Comparison of ENCODE assay signal across 24 cellular contexts in genomic region chr11:46706886-46707285, GRCh38. TPM values are rescaled to one million over a fixed set of nuclear protein-coding genes. Genes with fewer than 3 reads are reported as not detected.
A peak's percentile ranks its signal among the peaks of the same experiment; 100 is the strongest.
DNase-seq lines count a peak whose midpoint lies in the region; ATAC-seq, FAIRE-seq and TF ChIP-seq lines count a peak whose summit lies in the region.
"Had no signal": no experiment of that assay in that cellular context is flagged by ENCODE, and none has a peak within 500 bp of the region (broad histone marks: within the 10 kb centered on the region; RNA-seq: fewer than 3 reads in every experiment).

No MANE protein-coding gene starts in this region.

- ATAC-seq in GM12878 (no peak), GM21528 (IDR thresholded peaks at IDR 0.05; ENCODE audit: low FRiP score, unreplicated experiment) (no peak), foreskin keratinocyte (no peak)
- ATAC-seq: GM23338 had no signal

- H3K4me3 ChIP-seq in GM12878 = no peak overlapping the region
- H3K4me3 ChIP-seq in neuronal stem cell (ENCODE audit: low read length in 2 of 2) = no peak overlapping the region
- H3K4me3 ChIP-seq: GM23338 had no signal

- no peak overlapping the region for H3K18ac ChIP-seq in neuronal stem cell (ENCODE audit: low read length)

- intact Hi-C loops in GM12878 (cut with micrococcal nuclease; ENCODE audit: unreplicated experiment) = no loop called here

- H3K27me3 ChIP-seq in GM12878 (replicated peaks in 1 of 2; ENCODE audit: control insufficient read depth in 2 of 2, insufficient read depth in 2 of 2, low read length in 1 of 2) = no peaks in the 10 kb centered on the region
- no peaks in the 10 kb centered on the region for H3K27me3 ChIP-seq in neuronal stem cell (ENCODE audit: control insufficient read depth in 3 of 3, insufficient read depth in 3 of 3, low read depth in 1 of 3, low read length in 3 of 3)
- no peaks in the 10 kb centered on the region for H3K27me3 ChIP-seq in foreskin keratinocyte

- SMC1A ChIA-PET in GM12878 (lab: Charles Lee; ENCODE audit: uncharacterized antibody, unreplicated experiment) = no interaction called here

- H3K4me1 ChIP-seq in GM12878 (ENCODE audit: control insufficient read depth, insufficient read depth, low read length) (peaks cover 4% of the 10 kb centered on the region), neuronal stem cell (ENCODE audit: control insufficient read depth in 2 of 2, insufficient read depth in 1 of 2, low read depth in 1 of 2, low read length in 2 of 2) (peaks cover 0 to under 1% of the 10 kb centered on the region in 2 donors), foreskin keratinocyte (no peaks in the 10 kb centered on the region)

- H3K23ac ChIP-seq in neuronal stem cell (ENCODE audit: low read depth, low read length, poor library complexity) = no peak overlapping the region

- CTCF ChIA-PET in GM12878 (lab: Yijun Ruan, JAX) = no interaction called here

- H3K27ac ChIP-seq in GM12878 (ENCODE audit: control insufficient read depth, insufficient read depth) (no peak overlapping the region), neuronal stem cell (replicated peaks; ENCODE audit: low read length) (no peak overlapping the region), foreskin keratinocyte (no peak overlapping the region)
- H3K27ac ChIP-seq: C4-2B, HL-60 had no signal

- no peak for DNase-seq in GM12891 (ENCODE audit: insufficient read length, low spot score)
- no peak for DNase-seq in GM12878 (ENCODE audit: low read depth, low spot score)
- DNase-seq in neuronal stem cell (ENCODE audit: low spot score) = no peak
- DNase-seq in OCI-M1 (lab: John Stamatoyannopoulos, UW) = no peak
- DNase-seq in foreskin keratinocyte = no peak
- DNase-seq in EL = no peak
- DNase-seq: ACHN; AML-193; CD4-positive, alpha-beta memory T cell; DMS153; DMS79; GF-D8; HCEC 1CT; HFFc6 had no signal

- H2AFZ ChIP-seq in GM12878 (ENCODE audit: control insufficient read depth, low read depth, low read length) (no peak overlapping the region), neuronal stem cell (ENCODE audit: low read length) (no peak overlapping the region)
- H2AFZ ChIP-seq: GM23338 had no signal

- H4K20me1 ChIP-seq in GM12878 (ENCODE audit: control insufficient read depth, insufficient read depth) = no peaks in the 10 kb centered on the region; the same call in 1 of the 2 replicates

- FAIRE-seq in GM12891 (lab: Jason Lieb, UNC) = no peak
- FAIRE-seq in GM12878 (lab: Jason Lieb, UNC) = no peak
- FAIRE-seq: A204.1, GM19239, H54 had no signal

- no peak overlapping the region for H2AK5ac ChIP-seq in neuronal stem cell (ENCODE audit: low read depth, low read length)

- no peak for TF ChIP-seq EP300 in GM12878 (IDR thresholded peaks at IDR 0.05; ENCODE audit: borderline replicate concordance in 1 of 2, control insufficient read depth in 1 of 2, low read depth in 2 of 2, low read length in 2 of 2)

- TF ChIP-seq POLR2A in GM12891 (IDR thresholded peaks at IDR 0.05; ENCODE audit: low read depth, low read length) = no peak
- peak; percentile 43; the same call in 1 of the 2 replicates for TF ChIP-seq POLR2A in GM12878 (IDR thresholded peaks at IDR 0.05; ENCODE audit: low read depth, low read length)

- no peak overlapping the region for H3K4ac ChIP-seq in neuronal stem cell (ENCODE audit: low read length)

- BruUV-seq in GM12878 (replicated peaks; lab: Mats Ljungman, UMichigan) = no TSS peak

- no peak overlapping the region for H2BK12ac ChIP-seq in neuronal stem cell (ENCODE audit: low read length)

- no peaks in the 10 kb centered on the region for H3K79me1 ChIP-seq in neuronal stem cell (ENCODE audit: low read depth, low read length)

- H3K9ac ChIP-seq in GM12878 (ENCODE audit: control insufficient read depth, insufficient read depth, low read length) (no peak overlapping the region), neuronal stem cell (ENCODE audit: low read depth, low read length, poor library complexity) (peak overlapping the region; percentile 57)

- POLR2A ChIA-PET in GM12878 (lab: Charles Lee) = no interaction called here

- 97% methylated on average over 7 of the region's 7 CpGs for WGBS in GM12878 (ENCODE audit: insufficient coverage, insufficient replicate concordance, low lambda C conversion rate, missing lambda C conversion rate)
- no CpG with 5 or more reads among the region's 7 CpGs for WGBS in neuronal stem cell (ENCODE audit: extremely low coverage in 2 of 2, insufficient read length in 2 of 2, insufficient replicate concordance in 1 of 2), 2 donors

- no peak overlapping the region for H2BK5ac ChIP-seq in neuronal stem cell (ENCODE audit: low read length)

- H3K9me3 ChIP-seq in GM12878 (replicated peaks; ENCODE audit: control insufficient read depth, insufficient read depth, low read length) (no peaks in the 10 kb centered on the region), neuronal stem cell (replicated peaks in 1 of 2; ENCODE audit: control insufficient read depth in 2 of 2, insufficient read depth in 1 of 2, low read depth in 1 of 2, low read length in 2 of 2) (no peaks in the 10 kb centered on the region)

- TF ChIP-seq RAD21 in GM12878 (IDR thresholded peaks at IDR 0.05; ENCODE audit: insufficient read depth, low read depth, low read length) = no peak

- RAD21 ChIA-PET in GM12878 (lab: Charles Lee; ENCODE audit: unreplicated experiment) = no interaction called here

- peaks cover 7% of the 10 kb centered on the region for H3K79me2 ChIP-seq in GM12878 (ENCODE audit: control insufficient read depth, insufficient read depth, low read length)

- no peak overlapping the region for H3K4me2 ChIP-seq in GM12878 (ENCODE audit: control insufficient read depth, insufficient read depth)
- no peak overlapping the region for H3K4me2 ChIP-seq in neuronal stem cell (ENCODE audit: insufficient read depth, low read length, poor library complexity, severe bottlenecking)
- H3K4me2 ChIP-seq: GM23338 had no signal

- H3K36me3 ChIP-seq in GM12878 (ENCODE audit: control insufficient read depth in 2 of 2, insufficient read depth in 2 of 2, low read length in 1 of 2) (peaks cover 17 to 20% of the 10 kb centered on the region in 2 experiments; a peak in 3 of 4 replicates), neuronal stem cell (replicated peaks in 1 of 2; ENCODE audit: control insufficient read depth in 2 of 2, insufficient read depth in 2 of 2, low read length in 2 of 2) (peaks cover 34 to 55% of the 10 kb centered on the region in 2 donors)

- H2BK120ac ChIP-seq in neuronal stem cell (ENCODE audit: low read depth, low read length) = no peak overlapping the region

- TF ChIP-seq CTCF in GM12878 (IDR thresholded peaks at IDR 0.05 in 2 of 3, conservative IDR thresholded peaks at IDR 0.05 in 1 of 3; ENCODE audit: control insufficient read depth in 2 of 3, extremely low read depth in 1 of 3, insufficient read depth in 1 of 3, low read depth in 3 of 3, low read length in 3 of 3) (no peak), foreskin keratinocyte (conservative IDR thresholded peaks at IDR 0.05) (no peak)

- H4K8ac ChIP-seq in neuronal stem cell (ENCODE audit: low read depth, low read length) = no peak overlapping the region

- H3K14ac ChIP-seq in neuronal stem cell (ENCODE audit: low read length) = no peak overlapping the region

- no peak overlapping the region for H2BK15ac ChIP-seq in neuronal stem cell (ENCODE audit: low read length)

- no peak overlapping the region for H4K91ac ChIP-seq in neuronal stem cell (ENCODE audit: low read depth, low read length, poor library complexity)

- in situ Hi-C loops in GM12878 (cut with MboI) = no loop called here

RNA-seq across cellular contexts. Expression of gene ZNF408, which starts 6.1 kb away (rescaled TPM):
- 7.8 TPM for polyA plus RNA-seq in GM12891 (2012; ENCODE audit: low read depth, missing spikeins)
- 21.4 TPM for polyA plus RNA-seq in PFSK-1 (2012; ENCODE audit: insufficient read length, low read depth)
- 26.9 and 27.5 TPM in 2 replicates for total RNA-seq in GM12878 (2013; cell fraction: nucleolus; rRNA removed)
- 7.9 and 8.4 TPM in 2 replicates for total RNA-seq in GM12878 (2014; rRNA removed)
- total RNA-seq in GM12878 (2014; rRNA removed; fragmentation: Illumina TruSeq; extraction: Trizol) = 5.9 and 6.3 TPM in 2 replicates
- total RNA-seq in GM12878 (2021) = 11.3 and 12.1 TPM in 2 replicates
- polyA plus RNA-seq in GM12878 (2011; ENCODE audit: low read depth) = 6.4 TPM
- 3.1 and 5.9 TPM in 2 replicates for polyA plus RNA-seq in GM12878 (2011; rRNA removed)
- polyA plus RNA-seq in GM12878 (2011; cell fraction: cytosol; rRNA removed) = 7.2 and 7.8 TPM in 2 replicates
- 18.9 and 20.2 TPM in 2 replicates for polyA plus RNA-seq in GM12878 (2011; cell fraction: nucleus; rRNA removed)
- polyA plus RNA-seq in GM12878 (2012) = 8.8 and 9.4 TPM in 2 replicates
- 1.4 and 4.3 TPM in 2 replicates for polyA plus RNA-seq in GM12878 (2014; fragmentation: Illumina TruSeq; extraction: Trizol)
- under 1 TPM; 0.19 to 0.35 TPM for polyA plus RNA-seq in GM12878 (2014; fragmentation: Nextera tagmentation; extraction: Ambion mirVana)
- 8.0 and 8.8 TPM in 2 replicates for polyA plus RNA-seq in GM12878 (2014; rRNA removed)
- 10 to 100 TPM in 1 of 2 experiments, 1 to 10 TPM in 1; 9.2 to 10.3 TPM for polyA plus RNA-seq in GM12878 (2016; fragmentation: Nextera tagmentation; extraction: Ambion mirVana)
- 5.9 and 9.5 TPM in 2 replicates for polyA minus RNA-seq in GM12878 (2011; rRNA and poly(A)+ RNA removed)
- 4.1 and 7.4 TPM in 2 replicates for polyA minus RNA-seq in GM12878 (2011; cell fraction: cytosol; rRNA and poly(A)+ RNA removed)
- 11.6 and 21.4 TPM in 2 replicates for polyA minus RNA-seq in GM12878 (2011; cell fraction: nucleus; rRNA and poly(A)+ RNA removed)
- 4.8 TPM for polyA plus RNA-seq in neuronal stem cell (2013, experiment 1 of 2)
- polyA plus RNA-seq in neuronal stem cell (2013, experiment 2 of 2) = 5.0 TPM
- 9.5 and 10.0 TPM in 2 replicates for total RNA-seq in foreskin keratinocyte
- 9.5 and 10.9 TPM in 2 replicates for polyA plus RNA-seq in foreskin keratinocyte

RNA-seq across cellular contexts. Expression of gene ARHGAP1, which starts 6.5 kb away (rescaled TPM):
- 18.2 TPM for polyA plus RNA-seq in GM12891 (2012; ENCODE audit: low read depth, missing spikeins)
- 17.6 TPM for polyA plus RNA-seq in PFSK-1 (2012; ENCODE audit: insufficient read length, low read depth)
- 47.7 and 48.5 TPM in 2 replicates for total RNA-seq in GM12878 (2013; cell fraction: nucleolus; rRNA removed)
- total RNA-seq in GM12878 (2014; rRNA removed) (15.2 and 18.2 TPM in 2 replicates), GM12878 (2014; rRNA removed; fragmentation: Illumina TruSeq; extraction: Trizol) (11.4 and 13.8 TPM in 2 replicates), GM12878 (2021) (43.4 and 45.5 TPM in 2 replicates), foreskin keratinocyte (53.5 and 55.5 TPM in 2 replicates)
- 20.2 TPM for polyA plus RNA-seq in GM12878 (2011; ENCODE audit: low read depth)
- polyA plus RNA-seq in GM12878 (2011; rRNA removed) (5.8 and 17.6 TPM in 2 replicates), GM12878 (2014; fragmentation: Illumina TruSeq; extraction: Trizol) (17.1 and 32.2 TPM in 2 replicates), GM12878 (2014; fragmentation: Nextera tagmentation; extraction: Ambion mirVana) (1 to 10 TPM; 4.3 to 9.4 TPM), GM12878 (2014; rRNA removed) (28.1 and 32.7 TPM in 2 replicates), GM12878 (2016; fragmentation: Nextera tagmentation; extraction: Ambion mirVana) (10 to 100 TPM; 32.6 to 36.6 TPM), foreskin keratinocyte (42.3 and 43.4 TPM in 2 replicates)
- polyA plus RNA-seq in GM12878 (2011; cell fraction: cytosol; rRNA removed) = 17.9 and 20.7 TPM in 2 replicates
- 17.5 and 25.1 TPM in 2 replicates for polyA plus RNA-seq in GM12878 (2011; cell fraction: nucleus; rRNA removed)
- polyA plus RNA-seq in GM12878 (2012) = 28.2 and 31.4 TPM in 2 replicates
- 36.6 and 45.1 TPM in 2 replicates for polyA minus RNA-seq in GM12878 (2011; rRNA and poly(A)+ RNA removed)
- 20.8 and 25.3 TPM in 2 replicates for polyA minus RNA-seq in GM12878 (2011; cell fraction: cytosol; rRNA and poly(A)+ RNA removed)
- 13.4 and 22.6 TPM in 2 replicates for polyA minus RNA-seq in GM12878 (2011; cell fraction: nucleus; rRNA and poly(A)+ RNA removed)
- polyA plus RNA-seq in neuronal stem cell (2013, experiment 1 of 2) = 14.9 TPM
- polyA plus RNA-seq in neuronal stem cell (2013, experiment 2 of 2) = 16.1 TPM

RNA-seq across cellular contexts. Expression of gene F2, which starts 12.1 kb away (rescaled TPM):
- polyA plus RNA-seq in GM12891 (2012; ENCODE audit: low read depth, missing spikeins) = not detected
- not detected for polyA plus RNA-seq in PFSK-1 (2012; ENCODE audit: insufficient read length, low read depth)
- 0.46 TPM in 1 of 2 replicates, not detected in the other for total RNA-seq in GM12878 (2013; cell fraction: nucleolus; rRNA removed)
- total RNA-seq in GM12878 (2014; rRNA removed) (0.23 TPM in 1 of 2 replicates, not detected in the other), GM12878 (2014; rRNA removed; fragmentation: Illumina TruSeq; extraction: Trizol) (not detected in 2 replicates), GM12878 (2021) (0.32 and 0.72 TPM in 2 replicates), foreskin keratinocyte (not detected in 2 replicates)
- polyA plus RNA-seq in GM12878 (2011; ENCODE audit: low read depth) = not detected
- polyA plus RNA-seq in GM12878 (2011; rRNA removed) (not detected in 2 replicates), GM12878 (2014; fragmentation: Illumina TruSeq; extraction: Trizol) (not detected in 2 replicates), GM12878 (2014; fragmentation: Nextera tagmentation; extraction: Ambion mirVana) (not detected), GM12878 (2014; rRNA removed) (not detected in 2 replicates), GM12878 (2016; fragmentation: Nextera tagmentation; extraction: Ambion mirVana) (not detected), foreskin keratinocyte (0.03 TPM in 1 of 2 replicates, not detected in the other)
- 0.06 and 0.07 TPM in 2 replicates for polyA plus RNA-seq in GM12878 (2011; cell fraction: cytosol; rRNA removed)
- polyA plus RNA-seq in GM12878 (2011; cell fraction: nucleus; rRNA removed) = 0.12 TPM in 1 of 2 replicates, not detected in the other
- polyA plus RNA-seq in GM12878 (2012) = not detected in 2 replicates
- polyA minus RNA-seq in GM12878 (2011; rRNA and poly(A)+ RNA removed) = not detected in 2 replicates
- not detected in 2 replicates for polyA minus RNA-seq in GM12878 (2011; cell fraction: cytosol; rRNA and poly(A)+ RNA removed)
- not detected in 2 replicates for polyA minus RNA-seq in GM12878 (2011; cell fraction: nucleus; rRNA and poly(A)+ RNA removed)
- not detected for polyA plus RNA-seq in neuronal stem cell (2013, experiment 1 of 2)
- not detected for polyA plus RNA-seq in neuronal stem cell (2013, experiment 2 of 2)
- total RNA-seq: CD4-positive, alpha-beta memory T cell; Daoy; HFFc6; HT1080 had no signal
- polyA plus RNA-seq: CD4-positive, alpha-beta memory T cell; GM23338 had no signal
